ENCODE assay signal across 1 cellular context in genomic region chr4:149790172-149790907, GRCh38.
TF ChIP-seq lines count a peak whose summit lies in the region.

No MANE protein-coding gene starts in this region.

TF ChIP-seq in GM23338, 12 proteins besides CTCF, POLR2A, EP300 and RAD21 (continued from another document):
- TF ChIP-seq JUNB (IDR thresholded peaks at IDR 0.05; ENCODE audit: unreplicated experiment): no peak
- no peak for TF ChIP-seq EZH2phosphoT487 (IDR thresholded peaks at IDR 0.05; ENCODE audit: unreplicated experiment)
